In genomic region chr15:64774556-64775523, GRCh38 we compare ENCODE assay signal across 8 cellular contexts. TPM values are rescaled to one million over a fixed set of nuclear protein-coding genes. Genes with fewer than 3 reads are reported as not detected.
DNase-seq lines count a peak whose midpoint lies in the region; ATAC-seq, FAIRE-seq and TF ChIP-seq lines count a peak whose summit lies in the region.
"Had no signal": no experiment of that assay in that cellular context is flagged by ENCODE, and none has a peak within 500 bp of the region (broad histone marks: within the 10 kb centered on the region; RNA-seq: fewer than 3 reads in every experiment).

No MANE protein-coding gene starts in this region.

- intact Hi-C loops in esophagus squamous epithelium (cut with DNase I) (no loop called here), pancreas (cut with DNase I) (no loop called here)

- no peak for TF ChIP-seq POLR2A in esophagus squamous epithelium (IDR thresholded peaks at IDR 0.05)

- POLR2A ChIA-PET in T-cell (lab: Charles Lee): no interaction called here

- H3K27me3 ChIP-seq in GM23338 (ENCODE audit: insufficient read depth) (no peaks in the 10 kb centered on the region), esophagus squamous epithelium (peaks cover 0 to 45% (median 0%) of the 10 kb centered on the region in 4 donors), pancreas (no peaks in the 10 kb centered on the region)

- peak; percentile 3; the same call in 2 of the 3 replicates for ATAC-seq in GM23338
- ATAC-seq in T-cell (replicated peaks in 1 of 4): peak; percentile 39 to 47 (median 40)
- peak; percentile 41 to 70 (median 66) for ATAC-seq in pancreas

- no peak overlapping the region for H2AFZ ChIP-seq in GM23338

- peak overlapping the region; percentile 98 for H3K4me3 ChIP-seq in GM23338
- H3K4me3 ChIP-seq in esophagus squamous epithelium: peak overlapping the region; percentile 50 to 86 (median 65)
- H3K4me3 ChIP-seq in pancreas: peak overlapping the region; percentile 31 to 62 (median 48)

- FAIRE-seq in pancreas (lab: Jason Lieb, UNC): no peak

- peaks cover 31% of the 10 kb centered on the region for H4K20me1 ChIP-seq in GM23338 (replicated peaks; ENCODE audit: insufficient read depth)

- peaks cover 4% of the 10 kb centered on the region; the same call in 2 of the 3 replicates for H3K9me3 Mint-ChIP-seq in GM23338
- no peaks in the 10 kb centered on the region for H3K9me3 Mint-ChIP-seq in T-cell

- H3K4me2 ChIP-seq in GM23338: peak overlapping the region; percentile 100

- CTCF ChIA-PET in T-cell (lab: Charles Lee): no interaction called here

- H3K36me3 ChIP-seq in GM23338 (ENCODE audit: insufficient read depth) (no peaks in the 10 kb centered on the region), esophagus squamous epithelium (no peaks in the 10 kb centered on the region), pancreas (no peaks in the 10 kb centered on the region)

- peak; percentile 45 for DNase-seq in GM23338 (ENCODE audit: low spot score)
- DNase-seq in T-cell: peak in 7 of 34 experiments; percentile 3 to 19 (median 8)
- DNase-seq in esophagus squamous epithelium (lab: John Stamatoyannopoulos, UW): no peak
- peak in 5 of 6 donors; percentile 20 to 71 (median 35) for DNase-seq in pancreas
- no peak for DNase-seq in KG1 (lab: John Stamatoyannopoulos, UW)
- no peak for DNase-seq in glomerular visceral epithelial cell (ENCODE audit: extremely low spot score)
- DNase-seq in NAMALWA (ENCODE audit: low spot score): no peak

- H3K27ac ChIP-seq in GM23338 (ENCODE audit: low read depth): peak overlapping the region; percentile 91
- H3K27ac ChIP-seq in esophagus squamous epithelium: peak overlapping the region; percentile 64 to 91 (median 78)
- H3K27ac ChIP-seq in pancreas: no peak overlapping the region

- H3K4me1 Mint-ChIP-seq in GM23338: peaks cover 58% of the 10 kb centered on the region
- peaks cover 3 to 11% (median 6%) of the 10 kb centered on the region in 3 donors for H3K4me1 Mint-ChIP-seq in T-cell

- H3K79me2 ChIP-seq in GM23338 (replicated peaks; ENCODE audit: insufficient read depth): peaks cover 83% of the 10 kb centered on the region

- H3K4me1 ChIP-seq in GM23338 (ENCODE audit: insufficient read depth) (peaks cover 72% of the 10 kb centered on the region), esophagus squamous epithelium (peaks cover 0 to 24% (median 5%) of the 10 kb centered on the region in 3 donors), pancreas (no peaks in the 10 kb centered on the region)

- no peaks in the 10 kb centered on the region for H3K9me2 ChIP-seq in GM23338 (ENCODE audit: insufficient read depth)

- peak overlapping the region; percentile 99 for H3K4me3 Mint-ChIP-seq in GM23338
- peak overlapping the region; percentile 62 to 67 (median 65) for H3K4me3 Mint-ChIP-seq in T-cell

- peaks cover 31% of the 10 kb centered on the region for H3K36me3 Mint-ChIP-seq in GM23338 (ENCODE audit: low read depth)
- H3K36me3 Mint-ChIP-seq in T-cell: no peaks in the 10 kb centered on the region

- 0 to 17% methylated on average over 1 to 2 of the region's 118 CpGs for WGBS in esophagus squamous epithelium, 2 donors
- WGBS in pancreas, 2 donors: 2 to 4% methylated on average over 44 to 118 of the region's 118 CpGs

- no peak for TF ChIP-seq CTCF in GM23338 (conservative IDR thresholded peaks at IDR 0.05; ENCODE audit: low read depth in 2 of 2)
- TF ChIP-seq CTCF in esophagus squamous epithelium (IDR thresholded peaks at IDR 0.05): no peak
- no peak for TF ChIP-seq CTCF in pancreas (IDR thresholded peaks at IDR 0.05)

- H3K9me3 ChIP-seq in esophagus squamous epithelium (no peaks in the 10 kb centered on the region), pancreas (no peaks in the 10 kb centered on the region)

- H3F3A ChIP-seq in GM23338 (replicated peaks; ENCODE audit: low read depth): peaks cover 8% of the 10 kb centered on the region; the same call in 1 of the 2 replicates

- peak overlapping the region; percentile 98 for H3K27ac Mint-ChIP-seq in GM23338
- H3K27ac Mint-ChIP-seq in T-cell: no peak overlapping the region

- H3K27me3 Mint-ChIP-seq in GM23338 (ENCODE audit: insufficient read depth, low read depth, poor library complexity): peaks cover 14% of the 10 kb centered on the region
- peaks cover 31 to 44% of the 10 kb centered on the region in 2 donors for H3K27me3 Mint-ChIP-seq in T-cell

TF ChIP-seq in GM23338, 12 proteins besides CTCF, POLR2A, EP300 and RAD21:
- no peak for TF ChIP-seq CREB1 (CRISPR knock-in tag; IDR thresholded peaks at IDR 0.05; ENCODE audit: low read depth)
- TF ChIP-seq POLR2AphosphoS5 (IDR thresholded peaks at IDR 0.05; ENCODE audit: low read depth): no peak; the same call in none of the 2 replicates
- no peak for TF ChIP-seq NANOG (IDR thresholded peaks at IDR 0.05; ENCODE audit: borderline replicate concordance)
- no peak for TF ChIP-seq EZH2phosphoT487 (IDR thresholded peaks at IDR 0.05; ENCODE audit: unreplicated experiment)
- TF ChIP-seq STAT1 (IDR thresholded peaks at IDR 0.05; ENCODE audit: unreplicated experiment): no peak
- no peak for TF ChIP-seq REST (IDR thresholded peaks at IDR 0.05; ENCODE audit: unreplicated experiment)
- TF ChIP-seq ZNF114 (CRISPR knock-in tag; IDR thresholded peaks at IDR 0.05): no peak
- no peak for TF ChIP-seq EZH2 (IDR thresholded peaks at IDR 0.05; ENCODE audit: low read depth, unreplicated experiment)

RNA-seq across cellular contexts. Expression of gene RBPMS2, which starts 0.5 kb away (rescaled TPM):
- total RNA-seq in GM23338 (2014; rRNA removed; shearing (Covaris generic)): 36.9 and 53.3 TPM in 2 replicates
- 171 and 179 TPM in 2 replicates for polyA plus RNA-seq in GM23338 (2016; fragmentation: Nextera tagmentation; extraction: Ambion mirVana)
- total RNA-seq in T-cell: under 1 TPM in 3 of 5 donors, not detected in 2; 0.16 to 0.26 (median 0.20) TPM
- 1 to 10 TPM in 2 of 4 donors, under 1 TPM in 1, not detected in 1; 0.75 to 5.0 (median 1.3) TPM for total RNA-seq in esophagus squamous epithelium
- 1 to 10 TPM in 3 of 6 donors, under 1 TPM in 3; 0.52 to 1.9 (median 0.92) TPM for total RNA-seq in pancreas
- polyA plus RNA-seq in pancreas: 1 to 10 TPM; 1.8 to 2.3 TPM
- total RNA-seq: activated CD8-positive, alpha-beta memory T cell treated with anti-CD3 and anti-CD28 coated beads for 36 hours had no signal

RNA-seq across cellular contexts. Expression of gene PIF1, which starts 50.6 kb away (rescaled TPM):
- total RNA-seq in GM23338 (2014; rRNA removed; shearing (Covaris generic)): 193 and 200 TPM in 2 replicates
- polyA plus RNA-seq in GM23338 (2016; fragmentation: Nextera tagmentation; extraction: Ambion mirVana): 106 and 116 TPM in 2 replicates
- 1 to 10 TPM in 3 of 5 donors, under 1 TPM in 2; 0.88 to 4.1 (median 1.1) TPM for total RNA-seq in T-cell
- total RNA-seq in esophagus squamous epithelium: 10 to 100 TPM in 1 of 4 donors, 1 to 10 TPM in 3; 1.8 to 17.5 (median 3.8) TPM
- total RNA-seq in pancreas: under 1 TPM in 4 of 6 donors, not detected in 2; 0.06 to 0.66 (median 0.31) TPM
- polyA plus RNA-seq in pancreas: under 1 TPM; 0.38 to 0.47 TPM

Comparison
In these comparisons a context has a peak if more than half of its experiments do, and no peak if none do; other contexts are left out.
1. ATAC-seq: peak in every context shown above with its lines; median percentile 66 in pancreas; 40 in T-cell; 3 in GM23338.
2. DNase-seq: peak in GM23338 (single experiment) and pancreas (5 of 6); none in esophagus squamous epithelium (single experiment), KG1 (single experiment), glomerular visceral epithelial cell (single experiment) and NAMALWA (single experiment).
3. H3K27ac ChIP-seq: peak in GM23338 (single experiment) and esophagus squamous epithelium (4 of 4); none in pancreas (0 of 4).
4. H3K4me3 ChIP-seq: peak in every context shown above with its lines; median percentile 98 in GM23338; 65 in esophagus squamous epithelium; 48 in pancreas.
5. RNA of gene PIF1, which starts 50.6 kb away (total RNA-seq): 193 to 200 TPM in GM23338; 1.8 to 17.5 TPM in esophagus squamous epithelium, 0.88 to 4.1 TPM in T-cell and 0.06 to 0.66 TPM in pancreas; every median in the first group is over 10 times any median in the second.